In the genomic region with DNA sequence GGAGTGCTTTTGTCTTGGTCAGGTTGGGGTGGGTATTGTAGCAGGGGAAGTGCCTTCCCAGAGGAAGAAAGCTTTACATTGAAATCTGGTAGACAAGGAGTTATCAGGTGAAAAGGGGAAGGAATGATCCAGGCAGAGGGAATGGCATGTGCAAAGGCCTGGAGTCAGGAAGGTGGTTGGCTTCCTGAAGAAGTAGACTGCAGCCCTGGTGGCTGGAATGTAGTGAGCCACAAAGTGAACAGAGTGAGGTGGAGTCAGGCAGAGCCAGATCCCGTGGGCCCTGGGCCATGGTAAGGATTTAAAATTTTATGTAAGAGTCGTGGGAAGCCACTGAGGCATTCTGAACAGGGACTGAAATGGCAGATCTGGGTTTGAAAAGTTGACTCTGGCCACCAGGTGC, we compare ENCODE assay signal across 17 cellular contexts. TPM values are rescaled to one million over a fixed set of nuclear protein-coding genes. Genes with fewer than 3 reads are reported as not detected.
DNase-seq lines count a peak whose midpoint lies in the region; ATAC-seq, FAIRE-seq and TF ChIP-seq lines count a peak whose summit lies in the region.
"Had no signal": no experiment of that assay in that cellular context is flagged by ENCODE, and none has a peak within 500 bp of the region (broad histone marks: within the 10 kb centered on the region; RNA-seq: fewer than 3 reads in every experiment).

No MANE protein-coding gene starts in this region.

- H3K4me1 Mint-ChIP-seq in glutamatergic neuron (ENCODE audit: low read depth, unreplicated experiment), result no peaks in the 10 kb centered on the region

- H3K27ac ChIP-seq in PC-3 (ENCODE audit: low read length) (no peak overlapping the region), H1 (ENCODE audit: low read depth, low read length) (no peak overlapping the region), mesendoderm (ENCODE audit: low read depth, low read length) (no peak overlapping the region)
- H3K27ac ChIP-seq: BLaER1 treated with 17β-estradiol and CSF1 and Interleukin-3, amounts not matched to agents 10 nM and 100 nM; coronary artery; esophagus squamous epithelium; VCaP had no signal

- no peak overlapping the region for H4K91ac ChIP-seq in H1 (replicated peaks; ENCODE audit: insufficient read length, low read length)

- DNase-seq in BE2C (no peak), PC-3 (no peak), H1 (ENCODE audit: low read depth in 1 of 2, low spot score in 2 of 2) (no peak), mesendoderm (peak; percentile 62), NCI-H1048 (lab: John Stamatoyannopoulos, UW) (no peak), glutamatergic neuron (no peak), NCI-H2227 treated with DMSO at 0.1 percent for 48 hours (lab: John Stamatoyannopoulos, UW) (no peak), COLO829 (ENCODE audit: low spot score) (no peak)
- DNase-seq: activated CD8-positive, alpha-beta memory T cell treated with anti-CD3 and anti-CD28 coated beads for 24 hours; esophagus squamous epithelium; MG63; naive thymus-derived CD4-positive, alpha-beta T cell; NCI-H1930; NCI-H526 treated with DMSO at 0.1 percent for 48 hours had no signal

- H4K5ac ChIP-seq in H1 (ENCODE audit: insufficient read length, low read depth, low read length) (no peak overlapping the region), mesendoderm (ENCODE audit: low read length) (no peak overlapping the region)

- H3K23ac ChIP-seq in H1 (ENCODE audit: insufficient read length), result no peak overlapping the region
- no peak overlapping the region for H3K23ac ChIP-seq in mesendoderm (ENCODE audit: low read length)

- H3K4me2 ChIP-seq in PC-3 (ENCODE audit: low read length) (no peak overlapping the region), H1 (ENCODE audit: insufficient read depth in 1 of 2, low read depth in 2 of 2, low read length in 2 of 2) (no peak overlapping the region), mesendoderm (ENCODE audit: low read length) (no peak overlapping the region)
- H3K4me2 ChIP-seq: BLaER1 treated with 17β-estradiol and CSF1 and Interleukin-3, amounts not matched to agents 10 nM and 100 nM had no signal

- no peaks in the 10 kb centered on the region for H3K9me3 ChIP-seq in BE2C
- no peaks in the 10 kb centered on the region for H3K9me3 ChIP-seq in PC-3 (ENCODE audit: low read length)
- no peaks in the 10 kb centered on the region for H3K9me3 ChIP-seq in H1 (ENCODE audit: insufficient read depth in 2 of 2, low read depth in 1 of 2, low read length in 1 of 2)
- H3K9me3 ChIP-seq: BLaER1 treated with 17β-estradiol and CSF1 and Interleukin-3, amounts not matched to agents 10 nM and 100 nM; esophagus squamous epithelium; MG63 had no signal

- no peak for ATAC-seq in PC-3
- ATAC-seq: naive thymus-derived CD4-positive, alpha-beta T cell had no signal

- H3K4me3 ChIP-seq in BE2C (ENCODE audit: low read depth, low read length), result no peak overlapping the region
- H3K4me3 ChIP-seq in PC-3 (ENCODE audit: low read length), result no peak overlapping the region
- H3K4me3 ChIP-seq in H1 (ENCODE audit: extremely low read depth in 1 of 4, insufficient read depth in 2 of 4, low read depth in 3 of 4, low read length in 4 of 4), result no peak overlapping the region
- no peak overlapping the region for H3K4me3 ChIP-seq in mesendoderm (ENCODE audit: low read length)
- H3K4me3 ChIP-seq: BLaER1 treated with 17β-estradiol and CSF1 and Interleukin-3, amounts not matched to agents 10 nM and 100 nM; coronary artery; esophagus squamous epithelium; MG63 had no signal

- H3F3A ChIP-seq in PC-3 (ENCODE audit: low read length, unreplicated experiment), result no peaks in the 10 kb centered on the region

- H2BK5ac ChIP-seq in H1 (ENCODE audit: low read depth, low read length) (no peak overlapping the region), mesendoderm (ENCODE audit: low read length) (no peak overlapping the region)

- no peaks in the 10 kb centered on the region for H3K9me2 ChIP-seq in PC-3 (replicated peaks; ENCODE audit: low read length)

- intact Hi-C loops in PC-3 (cut with micrococcal nuclease), result no loop called here

- no peak overlapping the region for H3K4me3 Mint-ChIP-seq in glutamatergic neuron (ENCODE audit: unreplicated experiment)
- H3K4me3 Mint-ChIP-seq: naive thymus-derived CD4-positive, alpha-beta T cell had no signal

- no peak for FAIRE-seq in H1 (lab: Jason Lieb, UNC)

- H3K18ac ChIP-seq in H1 (ENCODE audit: extremely low read depth, low read length) (no peak overlapping the region), mesendoderm (ENCODE audit: low read length) (no peak overlapping the region)

- H3K56ac ChIP-seq in H1 (replicated peaks; ENCODE audit: insufficient read length, low read depth, low read length) (no peak overlapping the region), mesendoderm (ENCODE audit: low read length) (no peak overlapping the region)

- H3K9me3 Mint-ChIP-seq in glutamatergic neuron (ENCODE audit: unreplicated experiment), result peaks cover 3% of the 10 kb centered on the region
- H3K9me3 Mint-ChIP-seq: naive thymus-derived CD4-positive, alpha-beta T cell had no signal

- H3K23me2 ChIP-seq in H1 (ENCODE audit: low read depth, low read length), result no peaks in the 10 kb centered on the region

- no peak overlapping the region for H2BK12ac ChIP-seq in H1 (ENCODE audit: low read depth, low read length)

- H3K4me1 ChIP-seq in BE2C, result no peaks in the 10 kb centered on the region
- H3K4me1 ChIP-seq in PC-3 (ENCODE audit: insufficient read depth, low read length), result no peaks in the 10 kb centered on the region
- H3K4me1 ChIP-seq in H1 (replicated peaks in 1 of 4; ENCODE audit: control insufficient read depth in 3 of 4, insufficient read depth in 4 of 4, low read length in 3 of 4), result peaks cover 0 to 2% (median 0%) of the 10 kb centered on the region in 4 experiments; a peak in 3 of 7 replicates
- H3K4me1 ChIP-seq in mesendoderm (ENCODE audit: control insufficient read depth, low read depth, low read length), result no peaks in the 10 kb centered on the region
- H3K4me1 ChIP-seq: BLaER1 treated with 17β-estradiol and CSF1 and Interleukin-3, amounts not matched to agents 10 nM and 100 nM; esophagus squamous epithelium had no signal

- H3K79me1 ChIP-seq in H1 (ENCODE audit: low read depth, low read length), result no peaks in the 10 kb centered on the region
- no peaks in the 10 kb centered on the region for H3K79me1 ChIP-seq in mesendoderm (ENCODE audit: low read length)

- no peak for TF ChIP-seq EP300 in H1 (IDR thresholded peaks at IDR 0.05; ENCODE audit: borderline replicate concordance in 1 of 2, low read depth in 2 of 2, low read length in 2 of 2)

- CTCF ChIA-PET in PC-3 (lab: Charles Lee), result no interaction called here
- CTCF ChIA-PET in H1 (lab: Charles Lee; ENCODE audit: partially characterized antibody), result interaction anchor here (0.5 to 1.9 kb wide), 4 partner anchors 11 to 85 kb away, joined by 3 to 7 read pairs (median 3); no protein-coding TSS in a partner anchor

- WGBS in H1 (ENCODE audit: extremely low coverage in 1 of 2, insufficient coverage in 1 of 2, insufficient read length in 1 of 2, insufficient replicate concordance in 2 of 2, low coverage in 1 of 2, low lambda C conversion rate in 2 of 2, missing lambda C conversion rate in 1 of 2), 2 experiments, result 92% methylated on average over 2 of the region's 2 CpGs; no CpG with 5 or more reads in 1 of the 2 experiments
- whole genome bisulfite sequencing in mesendoderm (ENCODE audit: extremely low coverage, insufficient coverage, low lambda C conversion rate), result no CpG with 5 or more reads among the region's 2 CpGs

- H4K8ac ChIP-seq in H1 (ENCODE audit: extremely low read depth, insufficient read depth, low read length) (no peak overlapping the region), mesendoderm (ENCODE audit: low read depth, low read length) (no peak overlapping the region)

- no peak for TF ChIP-seq POLR2A in H1 (IDR thresholded peaks at IDR 0.05; ENCODE audit: control extremely low read depth in 1 of 2, low read depth in 2 of 2, low read length in 2 of 2)

- H4K20me1 ChIP-seq in PC-3 (ENCODE audit: low read length) (no peaks in the 10 kb centered on the region), H1 (replicated peaks in 1 of 2; ENCODE audit: control insufficient read depth in 1 of 2, insufficient read depth in 2 of 2, low read length in 2 of 2) (no peaks in the 10 kb centered on the region)
- H4K20me1 ChIP-seq: BLaER1 treated with 17β-estradiol and CSF1 and Interleukin-3, amounts not matched to agents 10 nM and 100 nM had no signal

- no peak overlapping the region for H3K27ac Mint-ChIP-seq in glutamatergic neuron (ENCODE audit: unreplicated experiment)

- H3K79me2 ChIP-seq in PC-3 (ENCODE audit: low read length), result no peaks in the 10 kb centered on the region
- H3K79me2 ChIP-seq in H1 (ENCODE audit: control insufficient read depth in 1 of 2, insufficient read depth in 2 of 2, low read length in 2 of 2), result no peaks in the 10 kb centered on the region
- H3K79me2 ChIP-seq in mesendoderm (ENCODE audit: control insufficient read depth, insufficient read depth, low read length), result no peaks in the 10 kb centered on the region

- no peak overlapping the region for H2AK5ac ChIP-seq in H1 (ENCODE audit: low read depth, low read length)
- no peak overlapping the region for H2AK5ac ChIP-seq in mesendoderm (ENCODE audit: low read length)

- no peak overlapping the region for H2AFZ ChIP-seq in PC-3 (ENCODE audit: low read length)
- no peak overlapping the region for H2AFZ ChIP-seq in H1 (ENCODE audit: low read length)

- H3K4ac ChIP-seq in H1 (replicated peaks; ENCODE audit: insufficient read length, low read depth, low read length) (no peak overlapping the region), mesendoderm (ENCODE audit: low read depth, low read length) (no peak overlapping the region)

- H3K36me3 ChIP-seq in BE2C, result no peaks in the 10 kb centered on the region
- no peaks in the 10 kb centered on the region for H3K36me3 ChIP-seq in PC-3 (ENCODE audit: low read depth, low read length)
- no peaks in the 10 kb centered on the region for H3K36me3 ChIP-seq in H1 (ENCODE audit: control insufficient read depth in 2 of 4, insufficient read depth in 4 of 4, low read length in 3 of 4)
- no peaks in the 10 kb centered on the region for H3K36me3 ChIP-seq in mesendoderm (ENCODE audit: control insufficient read depth, insufficient read depth, low read length)
- H3K36me3 ChIP-seq: BLaER1 treated with 17β-estradiol and CSF1 and Interleukin-3, amounts not matched to agents 10 nM and 100 nM; esophagus squamous epithelium; MG63 had no signal

- H2BK120ac ChIP-seq in H1 (replicated peaks; ENCODE audit: low read depth, low read length), result no peak overlapping the region
- no peak overlapping the region for H2BK120ac ChIP-seq in mesendoderm (ENCODE audit: low read depth, low read length)

- H2BK15ac ChIP-seq in H1 (ENCODE audit: low read length) (no peak overlapping the region), mesendoderm (replicated peaks; ENCODE audit: low read depth) (no peak overlapping the region)

- H3K27me3 ChIP-seq in BE2C (no peaks in the 10 kb centered on the region), PC-3 (ENCODE audit: low read length) (no peaks in the 10 kb centered on the region), H1 (replicated peaks in 1 of 4; ENCODE audit: control insufficient read depth in 3 of 4, extremely low read depth in 1 of 4, insufficient read depth in 3 of 4, low read length in 3 of 4) (no peaks in the 10 kb centered on the region), mesendoderm (ENCODE audit: insufficient read depth, low read length, poor library complexity) (no peaks in the 10 kb centered on the region)
- H3K27me3 ChIP-seq: BLaER1 treated with 17β-estradiol and CSF1 and Interleukin-3, amounts not matched to agents 10 nM and 100 nM; esophagus squamous epithelium; MG63 had no signal

- BruUV-seq in PC-3 (replicated peaks; lab: Mats Ljungman, UMichigan), result no TSS peak

- H3K27me3 Mint-ChIP-seq in glutamatergic neuron (ENCODE audit: unreplicated experiment), result peaks cover 5% of the 10 kb centered on the region

- H2BK20ac ChIP-seq in H1 (ENCODE audit: low read length), result no peak overlapping the region

- peak; percentile 25 to 28; a peak in 2 of 4 replicates for TF ChIP-seq RAD21 in H1 (IDR thresholded peaks at IDR 0.05 in 1 of 2, conservative IDR thresholded peaks at IDR 0.05 in 1 of 2; ENCODE audit: low read depth in 2 of 2, low read length in 2 of 2)

- no peak overlapping the region for H3K9ac ChIP-seq in PC-3 (ENCODE audit: low read length)
- H3K9ac ChIP-seq in H1 (replicated peaks in 1 of 4; ENCODE audit: extremely low read depth in 1 of 4, low read depth in 3 of 4, low read length in 3 of 4), result no peak overlapping the region
- H3K9ac ChIP-seq in mesendoderm (ENCODE audit: low read length), result no peak overlapping the region
- H3K9ac ChIP-seq: BLaER1 treated with 17β-estradiol and CSF1 and Interleukin-3, amounts not matched to agents 10 nM and 100 nM had no signal

- POLR2A ChIA-PET in PC-3 (lab: Charles Lee; ENCODE audit: unreplicated experiment), result no interaction called here
- POLR2A ChIA-PET in H1 (lab: Charles Lee; ENCODE audit: partially characterized antibody), result no interaction called here

- H3K36me3 Mint-ChIP-seq in glutamatergic neuron (ENCODE audit: unreplicated experiment), result no peaks in the 10 kb centered on the region

- peak; percentile 18; the same call in 1 of the 2 replicates for TF ChIP-seq CTCF in BE2C (IDR thresholded peaks at IDR 0.05; ENCODE audit: low read depth, low read length)
- 0 out of 2 replicates have a peak, but pooled peaks have one; percentile 9 for TF ChIP-seq CTCF in PC-3 (conservative IDR thresholded peaks at IDR 0.05; ENCODE audit: low read depth, low read length)
- TF ChIP-seq CTCF in H1 (IDR thresholded peaks at IDR 0.05; ENCODE audit: control extremely low read depth in 1 of 3, insufficient read depth in 1 of 3, low read depth in 1 of 3, low read length in 3 of 3), result peak; percentile 20 to 59 (median 45); a peak in 3 of 4 replicates
- no peak for TF ChIP-seq CTCF in glutamatergic neuron (IDR thresholded peaks at IDR 0.05; ENCODE audit: partially characterized antibody, unreplicated experiment)

- H3K14ac ChIP-seq in H1 (ENCODE audit: insufficient read length), result no peak overlapping the region

RNA-seq across cellular contexts. Expression of a gene that starts 58.3 kb away (rescaled TPM):
- polyA plus RNA-seq in BE2C (2012; ENCODE audit: insufficient read depth, insufficient read length, low read depth), result 233 TPM
- total RNA-seq in PC-3 (2014; rRNA removed), result 123 and 171 TPM in 2 replicates
- 247 and 254 TPM in 2 replicates for total RNA-seq in H1 (2021; fragmentation: NEBNext Ultra II Directional; extraction: Animal tissue kit (Norgen Biotek cat#: 25700))
- polyA plus RNA-seq in H1 (2011; rRNA removed), result 141 and 211 TPM in 2 replicates
- polyA plus RNA-seq in H1 (2011; cell fraction: cytosol; rRNA removed), result 272 TPM
- 63.0 TPM for polyA plus RNA-seq in H1 (2011; cell fraction: nucleus; rRNA removed)
- 251 to 406 TPM (median 294 TPM) in 4 replicates for polyA plus RNA-seq in H1 (2012, experiment 1 of 2)
- 121 TPM for polyA plus RNA-seq in H1 (2012, experiment 2 of 2)
- polyA plus RNA-seq in H1 (2013, experiment 1 of 2), result 211 TPM
- 229 TPM for polyA plus RNA-seq in H1 (2013, experiment 2 of 2)
- 212 and 347 TPM in 2 replicates for polyA minus RNA-seq in H1 (2011; rRNA and poly(A)+ RNA removed)
- polyA minus RNA-seq in H1 (2011; cell fraction: cytosol; rRNA and poly(A)+ RNA removed), result 74.1 TPM
- 32.8 TPM for polyA minus RNA-seq in H1 (2011; cell fraction: nucleus; rRNA and poly(A)+ RNA removed)
- 280 TPM for polyA plus RNA-seq in mesendoderm (2013, experiment 1 of 2)
- 273 TPM for polyA plus RNA-seq in mesendoderm (2013, experiment 2 of 2)
- total RNA-seq in glutamatergic neuron (ENCODE audit: unreplicated experiment), result 197 TPM
